ENCODE assay signal across 8 cellular contexts in the genomic region with DNA sequence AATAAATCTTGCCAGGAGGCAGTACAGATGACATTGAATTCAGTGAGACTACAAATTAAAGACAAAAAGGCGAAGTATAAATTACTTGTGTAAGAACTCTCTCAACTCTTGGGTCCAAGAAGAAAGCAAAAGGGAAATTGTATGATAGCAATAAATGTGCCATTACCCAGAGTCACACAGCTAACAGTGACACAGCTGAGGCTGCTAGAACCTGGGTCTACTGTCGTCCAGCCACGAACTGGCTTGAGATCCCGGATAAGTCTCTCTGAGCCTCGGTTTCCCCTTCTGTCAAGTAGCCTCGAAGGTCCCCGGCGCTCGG. TPM values are rescaled to one million over a fixed set of nuclear protein-coding genes. Genes with fewer than 3 reads are reported as not detected.
DNase-seq lines count a peak whose midpoint lies in the region; ATAC-seq and TF ChIP-seq lines count a peak whose summit lies in the region.

No MANE protein-coding gene starts in this region.

- TF ChIP-seq CTCF in IMR-90 (conservative IDR thresholded peaks at IDR 0.05; ENCODE audit: low read depth, low read length), result no peak

- no CpG with 5 or more reads among the region's 9 CpGs for WGBS in IMR-90 (ENCODE audit: extremely low coverage in 2 of 2, insufficient read length in 1 of 2), 2 experiments
- 1 to 5% methylated on average over 9 of the region's 9 CpGs for WGBS in ectodermal cell, 2 experiments
- no CpG with 5 or more reads among the region's 9 CpGs for WGBS in neuronal stem cell (ENCODE audit: extremely low coverage in 2 of 2, insufficient read length in 2 of 2, insufficient replicate concordance in 1 of 2), 2 donors

- H3K4me3 ChIP-seq in IMR-90 (ENCODE audit: insufficient read depth, low read depth, low read length), result peak overlapping the region; percentile 37
- peak overlapping the region; percentile 90 for H3K4me3 ChIP-seq in ectodermal cell (ENCODE audit: insufficient read depth, low read depth, low read length)
- peak overlapping the region; percentile 69 to 81 for H3K4me3 ChIP-seq in neuronal stem cell (ENCODE audit: low read length in 2 of 2)

- no peak overlapping the region for H3K4ac ChIP-seq in IMR-90 (ENCODE audit: low read depth, low read length)
- no peak overlapping the region for H3K4ac ChIP-seq in neuronal stem cell (ENCODE audit: low read length)

- H3K27ac ChIP-seq in IMR-90 (ENCODE audit: insufficient read depth, low read length), result peak overlapping the region; percentile 65
- no peak overlapping the region for H3K27ac ChIP-seq in ectodermal cell (ENCODE audit: insufficient read depth, low read depth, low read length, poor library complexity, severe bottlenecking)
- H3K27ac ChIP-seq in neuronal stem cell (replicated peaks; ENCODE audit: low read length), result no peak overlapping the region

- H2AK5ac ChIP-seq in IMR-90 (ENCODE audit: low read depth, low read length), result no peak overlapping the region; the same call in 1 of the 2 replicates
- H2AK5ac ChIP-seq in neuronal stem cell (ENCODE audit: low read depth, low read length), result no peak overlapping the region

- peak overlapping the region; percentile 95 for H3K4me2 ChIP-seq in IMR-90 (ENCODE audit: low read depth, low read length)
- peak overlapping the region; percentile 70 for H3K4me2 ChIP-seq in neuronal stem cell (ENCODE audit: insufficient read depth, low read length, poor library complexity, severe bottlenecking)

- H4K91ac ChIP-seq in IMR-90 (ENCODE audit: insufficient read depth, low read depth, low read length) (no peak overlapping the region), neuronal stem cell (ENCODE audit: low read depth, low read length, poor library complexity) (no peak overlapping the region)

- TF ChIP-seq POLR2A in IMR-90 (IDR thresholded peaks at IDR 0.05; ENCODE audit: low read depth, low read length), result no peak

- H2BK12ac ChIP-seq in neuronal stem cell (ENCODE audit: low read length), result no peak overlapping the region

- H2BK120ac ChIP-seq in IMR-90 (ENCODE audit: low read depth, low read length) (peak overlapping the region; percentile 70; the same call in 1 of the 2 replicates), neuronal stem cell (ENCODE audit: low read depth, low read length) (no peak overlapping the region)

- H4K8ac ChIP-seq in IMR-90 (ENCODE audit: low read depth in 2 of 2, low read length in 2 of 2), result no peak overlapping the region
- H4K8ac ChIP-seq in neuronal stem cell (ENCODE audit: low read depth, low read length), result no peak overlapping the region

- intact Hi-C loops in IMR-90 (cut with micrococcal nuclease), result no loop called here

- H2BK20ac ChIP-seq in IMR-90 (ENCODE audit: low read depth, low read length), result no peak overlapping the region

- dilution Hi-C loops in IMR-90 (cut with HindIII; ENCODE audit: low sequenced_read_pairs, unreplicated experiment), result no loop called here

- peaks cover 4% of the 10 kb centered on the region; the same call in 1 of the 2 replicates for H3K4me1 ChIP-seq in IMR-90 (ENCODE audit: control insufficient read depth, insufficient read depth, low read length)
- H3K4me1 ChIP-seq in ectodermal cell (ENCODE audit: control insufficient read depth, insufficient read depth, low read length), result peaks cover 32% of the 10 kb centered on the region
- peaks cover 10% of the 10 kb centered on the region in 2 donors for H3K4me1 ChIP-seq in neuronal stem cell (ENCODE audit: control insufficient read depth in 2 of 2, insufficient read depth in 1 of 2, low read depth in 1 of 2, low read length in 2 of 2)

- TF ChIP-seq RAD21 in IMR-90 (IDR thresholded peaks at IDR 0.05; ENCODE audit: low read length), result no peak

- H3K18ac ChIP-seq in IMR-90 (ENCODE audit: low read depth, low read length) (peak overlapping the region; percentile 35; the same call in 1 of the 2 replicates), neuronal stem cell (ENCODE audit: low read length) (peak overlapping the region; percentile 84)

- H2AFZ ChIP-seq in IMR-90 (replicated peaks; ENCODE audit: low read length, poor library complexity), result peak overlapping the region; percentile 90
- H2AFZ ChIP-seq in neuronal stem cell (ENCODE audit: low read length), result peak overlapping the region; percentile 99

- ATAC-seq in GM18498 (IDR thresholded peaks at IDR 0.05; ENCODE audit: unreplicated experiment) (peak; percentile 20), IMR-90 (ENCODE audit: low read depth) (peak; percentile 2; the same call in 1 of the 2 replicates)

- in situ Hi-C loops in IMR-90 (cut with MboI; ENCODE audit: low sequenced_read_pairs), result loop anchor here (10.0 kb wide), 3 partner anchors 141 to 471 kb away; no protein-coding TSS in a partner anchor

- H3K27me3 ChIP-seq in IMR-90 (ENCODE audit: control insufficient read depth, insufficient read depth, low read length) (peaks cover 8% of the 10 kb centered on the region; the same call in 1 of the 2 replicates), ectodermal cell (ENCODE audit: control insufficient read depth, insufficient read depth, low read length, poor library complexity, severe bottlenecking) (no peaks in the 10 kb centered on the region), neuronal stem cell (ENCODE audit: control insufficient read depth in 3 of 3, insufficient read depth in 3 of 3, low read depth in 1 of 3, low read length in 3 of 3) (peaks cover 0 to 23% (median 0%) of the 10 kb centered on the region in 3 experiments)

- H4K20me1 ChIP-seq in IMR-90 (ENCODE audit: insufficient read depth, low read length), result no peaks in the 10 kb centered on the region

- H3K23ac ChIP-seq in IMR-90 (ENCODE audit: low read depth, low read length) (peak overlapping the region; percentile 20; the same call in 1 of the 2 replicates), neuronal stem cell (ENCODE audit: low read depth, low read length, poor library complexity) (no peak overlapping the region)

- peaks cover 7 to 9% of the 10 kb centered on the region in 2 experiments; a peak in 2 of 4 replicates for H3K79me1 ChIP-seq in IMR-90 (ENCODE audit: low read depth in 1 of 2, low read length in 2 of 2)
- no peaks in the 10 kb centered on the region for H3K79me1 ChIP-seq in neuronal stem cell (ENCODE audit: low read depth, low read length)

- no peaks in the 10 kb centered on the region for H3K36me3 ChIP-seq in IMR-90 (ENCODE audit: control insufficient read depth, insufficient read depth, low read length)
- no peaks in the 10 kb centered on the region for H3K36me3 ChIP-seq in ectodermal cell (ENCODE audit: control insufficient read depth, insufficient read depth, low read length)
- no peaks in the 10 kb centered on the region for H3K36me3 ChIP-seq in neuronal stem cell (replicated peaks in 1 of 2; ENCODE audit: control insufficient read depth in 2 of 2, insufficient read depth in 2 of 2, low read length in 2 of 2)

- no peak overlapping the region for H3K56ac ChIP-seq in IMR-90 (ENCODE audit: extremely low read depth, insufficient read depth, low read length)

- H3K9me1 ChIP-seq in IMR-90 (ENCODE audit: insufficient read depth, low read length), result no peaks in the 10 kb centered on the region; the same call in 1 of the 2 replicates

- POLR2A ChIA-PET in IMR-90 (lab: Charles Lee; ENCODE audit: unreplicated experiment), result no interaction called here

- H3K9me3 ChIP-seq in IMR-90 (ENCODE audit: control insufficient read depth, insufficient read depth, low read length) (no peaks in the 10 kb centered on the region), ectodermal cell (ENCODE audit: control insufficient read depth, low read length) (no peaks in the 10 kb centered on the region), neuronal stem cell (replicated peaks in 1 of 2; ENCODE audit: control insufficient read depth in 2 of 2, insufficient read depth in 1 of 2, low read depth in 1 of 2, low read length in 2 of 2) (no peaks in the 10 kb centered on the region)

- BruUV-seq in IMR-90 (replicated peaks; lab: Mats Ljungman, UMichigan), result no TSS peak

- H2BK5ac ChIP-seq in IMR-90 (ENCODE audit: low read depth, low read length, poor library complexity, severe bottlenecking), result no peak overlapping the region
- H2BK5ac ChIP-seq in neuronal stem cell (ENCODE audit: low read length), result no peak overlapping the region

- DNase-seq in IMR-90 (no peak), neuronal stem cell (ENCODE audit: low spot score) (no peak), activated gamma-delta T cell (lab: John Stamatoyannopoulos, UW) (no peak), LoVo (ENCODE audit: low spot score) (no peak), RPMI8226 (no peak), NCI-H146 (lab: John Stamatoyannopoulos, UW) (no peak)

- 0 out of 3 replicates have a peak overlapping the region, but pooled peaks have one; percentile 34 for H2BK15ac ChIP-seq in IMR-90 (ENCODE audit: low read depth, low read length)
- H2BK15ac ChIP-seq in neuronal stem cell (ENCODE audit: low read length), result no peak overlapping the region

- H3K14ac ChIP-seq in IMR-90 (replicated peaks; ENCODE audit: low read depth, low read length) (no peak overlapping the region), neuronal stem cell (ENCODE audit: low read length) (no peak overlapping the region)

- peak overlapping the region; percentile 65 for H3K9ac ChIP-seq in IMR-90 (ENCODE audit: low read depth, low read length)
- H3K9ac ChIP-seq in neuronal stem cell (ENCODE audit: low read depth, low read length, poor library complexity), result no peak overlapping the region

- H2AK9ac ChIP-seq in IMR-90 (replicated peaks; ENCODE audit: low read depth, low read length, poor library complexity), result peak overlapping the region; percentile 31

- CTCF ChIA-PET in IMR-90 (lab: Yijun Ruan, JAX), result interaction anchor here (0.6 to 1.5 kb wide), 6 partner anchors 22 to 469 kb away, joined by 3 to 7 read pairs (median 3); no protein-coding TSS in a partner anchor

- no peak overlapping the region; the same call in 1 of the 2 replicates for H4K5ac ChIP-seq in IMR-90 (ENCODE audit: low read depth, low read length)

TF ChIP-seq in IMR-90, 13 proteins besides CTCF, POLR2A, EP300 and RAD21 (continues in another document):
- TF ChIP-seq RFX5 (IDR thresholded peaks at IDR 0.05; ENCODE audit: low read depth, low read length), result no peak
- TF ChIP-seq BHLHE40 (IDR thresholded peaks at IDR 0.05; ENCODE audit: low read depth, low read length), result no peak
- TF ChIP-seq CEBPB (IDR thresholded peaks at IDR 0.05; ENCODE audit: low read depth, low read length), result no peak
- TF ChIP-seq MAZ (IDR thresholded peaks at IDR 0.05; ENCODE audit: borderline replicate concordance, low read depth, low read length), result no peak
- no peak for TF ChIP-seq MXI1 (IDR thresholded peaks at IDR 0.05; ENCODE audit: borderline replicate concordance, low read depth, low read length)
- TF ChIP-seq CHD1 (IDR thresholded peaks at IDR 0.05; ENCODE audit: low read depth, low read length), result no peak

RNA-seq across cellular contexts. Expression of gene ROR1, which starts 0.4 kb away (rescaled TPM):
- 8.1 and 10.0 TPM in 2 replicates for total RNA-seq in IMR-90 (2012; rRNA removed)
- polyA plus RNA-seq in IMR-90 (2012; rRNA removed), result 4.4 and 4.5 TPM in 2 replicates
- polyA plus RNA-seq in IMR-90 (2012; cell fraction: cytosol; rRNA removed), result 1.6 and 3.2 TPM in 2 replicates
- 1.6 and 2.6 TPM in 2 replicates for polyA plus RNA-seq in IMR-90 (2012; cell fraction: nucleus; rRNA removed; ENCODE audit: low replicate concordance)
- polyA plus RNA-seq in ectodermal cell (2013, experiment 1 of 4), result 84.0 TPM
- polyA plus RNA-seq in ectodermal cell (2013, experiment 2 of 4), result 100 TPM
- 62.0 TPM for polyA plus RNA-seq in ectodermal cell (2013, experiment 3 of 4)
- polyA plus RNA-seq in ectodermal cell (2013, experiment 4 of 4), result 71.9 TPM
- 7.0 TPM for polyA plus RNA-seq in neuronal stem cell (2013, experiment 1 of 2)
- 7.3 TPM for polyA plus RNA-seq in neuronal stem cell (2013, experiment 2 of 2)

Comparison
In these comparisons a context has a peak if more than half of its experiments do, and no peak if none do; other contexts are left out.
1. H3K4me3 ChIP-seq: peak in every context shown above with its lines; median percentile 90 in ectodermal cell; 75 in neuronal stem cell; 37 in IMR-90.